Comparison of ENCODE assay signal across 1 cellular context in the genomic region with DNA sequence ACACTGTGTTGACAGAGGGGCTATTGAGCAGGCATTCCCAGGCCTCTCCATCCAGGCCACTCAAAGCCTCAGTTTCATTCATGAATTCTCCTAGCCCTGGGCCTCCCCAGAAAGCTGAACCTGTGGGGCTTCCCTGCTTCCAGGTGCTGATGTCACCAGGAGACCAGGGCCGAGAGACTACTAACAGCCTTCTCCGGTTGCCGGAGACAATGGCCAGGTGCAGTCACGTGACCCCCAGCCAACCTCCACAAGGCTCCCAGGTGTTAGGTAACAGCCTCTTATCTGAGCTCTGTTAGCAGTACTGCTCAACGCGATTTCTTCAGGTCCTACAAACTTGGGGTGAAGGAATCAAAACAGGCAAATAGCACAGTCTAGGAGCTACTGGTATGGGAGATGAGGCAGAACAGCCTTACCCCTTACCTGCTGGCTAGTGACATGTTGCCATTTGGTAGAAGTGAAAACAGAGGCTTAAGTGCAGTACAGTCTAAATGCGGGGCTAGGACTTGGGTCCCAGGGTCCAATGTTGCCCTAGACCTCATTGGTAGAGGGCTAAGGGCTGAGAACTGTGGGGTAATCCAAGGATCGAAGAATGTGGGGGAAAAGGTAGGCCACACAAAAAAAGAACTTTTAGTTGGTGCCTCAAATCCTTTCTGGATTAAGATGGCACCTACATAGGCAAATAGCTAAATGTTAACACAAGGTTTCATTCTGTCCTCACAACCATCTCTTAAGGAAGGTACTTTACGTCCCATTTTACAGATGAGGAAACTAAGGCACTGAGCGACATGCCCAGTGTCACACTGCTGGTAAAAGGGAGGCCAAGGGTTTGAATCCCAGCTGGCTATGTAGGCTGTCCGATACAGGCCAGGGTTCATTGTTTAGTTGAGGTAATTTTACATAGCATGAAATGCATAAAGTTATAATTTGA.
A peak's percentile ranks its signal among the peaks of the same experiment; 100 is the strongest.
TF ChIP-seq lines count a peak whose summit lies in the region.

No MANE protein-coding gene starts in this region.

TF ChIP-seq in GM23338, 12 proteins besides CTCF, POLR2A, EP300 and RAD21 (continued from another document):
- TF ChIP-seq, protein P1, sequence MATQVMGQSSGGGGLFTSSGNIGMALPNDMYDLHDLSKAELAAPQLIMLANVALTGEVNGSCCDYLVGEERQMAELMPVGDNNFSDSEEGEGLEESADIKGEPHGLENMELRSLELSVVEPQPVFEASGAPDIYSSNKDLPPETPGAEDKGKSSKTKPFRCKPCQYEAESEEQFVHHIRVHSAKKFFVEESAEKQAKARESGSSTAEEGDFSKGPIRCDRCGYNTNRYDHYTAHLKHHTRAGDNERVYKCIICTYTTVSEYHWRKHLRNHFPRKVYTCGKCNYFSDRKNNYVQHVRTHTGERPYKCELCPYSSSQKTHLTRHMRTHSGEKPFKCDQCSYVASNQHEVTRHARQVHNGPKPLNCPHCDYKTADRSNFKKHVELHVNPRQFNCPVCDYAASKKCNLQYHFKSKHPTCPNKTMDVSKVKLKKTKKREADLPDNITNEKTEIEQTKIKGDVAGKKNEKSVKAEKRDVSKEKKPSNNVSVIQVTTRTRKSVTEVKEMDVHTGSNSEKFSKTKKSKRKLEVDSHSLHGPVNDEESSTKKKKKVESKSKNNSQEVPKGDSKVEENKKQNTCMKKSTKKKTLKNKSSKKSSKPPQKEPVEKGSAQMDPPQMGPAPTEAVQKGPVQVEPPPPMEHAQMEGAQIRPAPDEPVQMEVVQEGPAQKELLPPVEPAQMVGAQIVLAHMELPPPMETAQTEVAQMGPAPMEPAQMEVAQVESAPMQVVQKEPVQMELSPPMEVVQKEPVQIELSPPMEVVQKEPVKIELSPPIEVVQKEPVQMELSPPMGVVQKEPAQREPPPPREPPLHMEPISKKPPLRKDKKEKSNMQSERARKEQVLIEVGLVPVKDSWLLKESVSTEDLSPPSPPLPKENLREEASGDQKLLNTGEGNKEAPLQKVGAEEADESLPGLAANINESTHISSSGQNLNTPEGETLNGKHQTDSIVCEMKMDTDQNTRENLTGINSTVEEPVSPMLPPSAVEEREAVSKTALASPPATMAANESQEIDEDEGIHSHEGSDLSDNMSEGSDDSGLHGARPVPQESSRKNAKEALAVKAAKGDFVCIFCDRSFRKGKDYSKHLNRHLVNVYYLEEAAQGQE (IDR thresholded peaks at IDR 0.05; ENCODE audit: unreplicated experiment): no peak
- TF ChIP-seq ZNF114 (CRISPR knock-in tag; IDR thresholded peaks at IDR 0.05): no peak
- TF ChIP-seq POLR2AphosphoS5 (IDR thresholded peaks at IDR 0.05; ENCODE audit: low read depth): peak; percentile 32; the same call in 1 of the 2 replicates
- no peak for TF ChIP-seq EZH2phosphoT487 (IDR thresholded peaks at IDR 0.05; ENCODE audit: unreplicated experiment)
- TF ChIP-seq JUNB (IDR thresholded peaks at IDR 0.05; ENCODE audit: unreplicated experiment): no peak
- no peak for TF ChIP-seq EZH2 (IDR thresholded peaks at IDR 0.05; ENCODE audit: low read depth, unreplicated experiment)
- no peak for TF ChIP-seq NANOG (IDR thresholded peaks at IDR 0.05; ENCODE audit: borderline replicate concordance)
- TF ChIP-seq, protein P2, sequence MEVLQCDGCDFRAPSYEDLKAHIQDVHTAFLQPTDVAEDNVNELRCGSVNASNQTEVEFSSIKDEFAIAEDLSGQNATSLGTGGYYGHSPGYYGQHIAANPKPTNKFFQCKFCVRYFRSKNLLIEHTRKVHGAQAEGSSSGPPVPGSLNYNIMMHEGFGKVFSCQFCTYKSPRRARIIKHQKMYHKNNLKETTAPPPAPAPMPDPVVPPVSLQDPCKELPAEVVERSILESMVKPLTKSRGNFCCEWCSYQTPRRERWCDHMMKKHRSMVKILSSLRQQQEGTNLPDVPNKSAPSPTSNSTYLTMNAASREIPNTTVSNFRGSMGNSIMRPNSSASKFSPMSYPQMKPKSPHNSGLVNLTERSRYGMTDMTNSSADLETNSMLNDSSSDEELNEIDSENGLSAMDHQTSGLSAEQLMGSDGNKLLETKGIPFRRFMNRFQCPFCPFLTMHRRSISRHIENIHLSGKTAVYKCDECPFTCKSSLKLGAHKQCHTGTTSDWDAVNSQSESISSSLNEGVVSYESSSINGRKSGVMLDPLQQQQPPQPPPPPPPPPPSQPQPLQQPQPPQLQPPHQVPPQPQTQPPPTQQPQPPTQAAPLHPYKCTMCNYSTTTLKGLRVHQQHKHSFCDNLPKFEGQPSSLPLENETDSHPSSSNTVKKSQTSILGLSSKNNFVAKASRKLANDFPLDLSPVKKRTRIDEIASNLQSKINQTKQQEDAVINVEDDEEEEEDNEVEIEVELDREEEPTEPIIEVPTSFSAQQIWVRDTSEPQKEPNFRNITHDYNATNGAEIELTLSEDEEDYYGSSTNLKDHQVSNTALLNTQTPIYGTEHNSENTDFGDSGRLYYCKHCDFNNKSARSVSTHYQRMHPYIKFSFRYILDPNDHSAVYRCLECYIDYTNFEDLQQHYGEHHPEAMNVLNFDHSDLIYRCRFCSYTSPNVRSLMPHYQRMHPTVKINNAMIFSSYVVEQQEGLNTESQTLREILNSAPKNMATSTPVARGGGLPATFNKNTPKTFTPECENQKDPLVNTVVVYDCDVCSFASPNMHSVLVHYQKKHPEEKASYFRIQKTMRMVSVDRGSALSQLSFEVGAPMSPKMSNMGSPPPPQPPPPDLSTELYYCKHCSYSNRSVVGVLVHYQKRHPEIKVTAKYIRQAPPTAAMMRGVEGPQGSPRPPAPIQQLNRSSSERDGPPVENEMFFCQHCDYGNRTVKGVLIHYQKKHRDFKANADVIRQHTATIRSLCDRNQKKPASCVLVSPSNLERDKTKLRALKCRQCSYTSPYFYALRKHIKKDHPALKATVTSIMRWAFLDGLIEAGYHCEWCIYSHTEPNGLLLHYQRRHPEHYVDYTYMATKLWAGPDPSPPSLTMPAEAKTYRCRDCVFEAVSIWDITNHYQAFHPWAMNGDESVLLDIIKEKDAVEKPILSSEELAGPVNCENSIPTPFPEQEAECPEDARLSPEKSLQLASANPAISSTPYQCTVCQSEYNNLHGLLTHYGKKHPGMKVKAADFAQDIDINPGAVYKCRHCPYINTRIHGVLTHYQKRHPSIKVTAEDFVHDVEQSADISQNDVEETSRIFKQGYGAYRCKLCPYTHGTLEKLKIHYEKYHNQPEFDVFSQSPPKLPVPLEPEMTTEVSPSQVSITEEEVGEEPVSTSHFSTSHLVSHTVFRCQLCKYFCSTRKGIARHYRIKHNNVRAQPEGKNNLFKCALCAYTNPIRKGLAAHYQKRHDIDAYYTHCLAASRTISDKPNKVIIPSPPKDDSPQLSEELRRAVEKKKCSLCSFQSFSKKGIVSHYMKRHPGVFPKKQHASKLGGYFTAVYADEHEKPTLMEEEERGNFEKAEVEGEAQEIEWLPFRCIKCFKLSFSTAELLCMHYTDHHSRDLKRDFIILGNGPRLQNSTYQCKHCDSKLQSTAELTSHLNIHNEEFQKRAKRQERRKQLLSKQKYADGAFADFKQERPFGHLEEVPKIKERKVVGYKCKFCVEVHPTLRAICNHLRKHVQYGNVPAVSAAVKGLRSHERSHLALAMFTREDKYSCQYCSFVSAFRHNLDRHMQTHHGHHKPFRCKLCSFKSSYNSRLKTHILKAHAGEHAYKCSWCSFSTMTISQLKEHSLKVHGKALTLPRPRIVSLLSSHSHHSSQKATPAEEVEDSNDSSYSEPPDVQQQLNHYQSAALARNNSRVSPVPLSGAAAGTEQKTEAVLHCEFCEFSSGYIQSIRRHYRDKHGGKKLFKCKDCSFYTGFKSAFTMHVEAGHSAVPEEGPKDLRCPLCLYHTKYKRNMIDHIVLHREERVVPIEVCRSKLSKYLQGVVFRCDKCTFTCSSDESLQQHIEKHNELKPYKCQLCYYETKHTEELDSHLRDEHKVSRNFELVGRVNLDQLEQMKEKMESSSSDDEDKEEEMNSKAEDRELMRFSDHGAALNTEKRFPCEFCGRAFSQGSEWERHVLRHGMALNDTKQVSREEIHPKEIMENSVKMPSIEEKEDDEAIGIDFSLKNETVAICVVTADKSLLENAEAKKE (CRISPR knock-in tag; IDR thresholded peaks at IDR 0.05): peak; percentile 61
- TF ChIP-seq CREB1 (CRISPR knock-in tag; IDR thresholded peaks at IDR 0.05; ENCODE audit: low read depth): peak; percentile 57
